In genomic region chr9:117496307-117496706, GRCh38 we compare ENCODE assay signal across 27 cellular contexts.
"Had no signal": no experiment of that assay in that cellular context is flagged by ENCODE, and none has a peak within 500 bp of the region (broad histone marks: within the 10 kb centered on the region; RNA-seq: fewer than 3 reads in every experiment).

No MANE protein-coding gene starts in this region.

- H3K4me1 Mint-ChIP-seq: nephron; neural progenitor cell; stimulated activated effector memory CD8-positive, alpha-beta T cell treated with anti-CD3 and anti-CD28 coated beads, Interleukin-12 subunit alpha, Interleukin-12 subunit beta, amount 100 ng/mL, for 72 hours had no signal

- H3K9me3 ChIP-seq: ovary, psoas muscle, right lobe of liver, sigmoid colon, stomach, thoracic aorta, thyroid gland, tibial nerve, upper lobe of left lung, vagina had no signal

- H3K4me1 ChIP-seq: neural progenitor cell, parathyroid adenoma, psoas muscle, sigmoid colon, thyroid gland, upper lobe of left lung, vagina had no signal

- H3K4me3 ChIP-seq: neural progenitor cell, ovary, psoas muscle, right lobe of liver, sigmoid colon, stomach, thoracic aorta, thyroid gland, tibial nerve, upper lobe of left lung, vagina had no signal

- ATAC-seq: psoas muscle; right cardiac atrium; right lobe of liver; stimulated activated effector memory CD8-positive, alpha-beta T cell treated with anti-CD3 and anti-CD28 coated beads, Interleukin-12 subunit alpha, Interleukin-12 subunit beta, amount 100 ng/mL, for 72 hours; stimulated activated naive B cell treated with anti-CD40 and anti-IgM and Interleukin-4, amounts not matched to agents 10 μg/mL and 1 μg/mL and 100 μg/mL, for 72 hours had no signal

- H3K27me3 ChIP-seq: neural progenitor cell, ovary, right lobe of liver, sigmoid colon, stomach, thyroid gland, tibial nerve, upper lobe of left lung, vagina had no signal

- DNase-seq: occipital lobe; ovary; posterior cingulate gyrus; psoas muscle; right cardiac atrium; right lobe of liver; sigmoid colon; small intestine; stimulated activated CD4-positive, alpha-beta T cell treated with anti-CD3 and anti-CD28 coated beads, Interleukin-15, amount 100 ng/mL, for 24 hours; stimulated activated CD4-positive, alpha-beta T cell treated with anti-CD3 and anti-CD28 coated beads, Interleukin-2, amount 100 ng/mL, for 24 hours; stimulated activated CD4-positive, alpha-beta T cell treated with anti-CD3 and anti-CD28 coated beads, Interleukin-2, amount 100 ng/mL, for 48 hours; stimulated activated CD4-positive, alpha-beta T cell treated with anti-CD3 and anti-CD28 coated beads, Interleukin-4, amount 100 ng/mL, for 24 hours; stimulated activated naive B cell treated with anti-CD40 and anti-IgM and Interleukin-4, amounts not matched to agents 10 μg/mL and 1 μg/mL and 100 μg/mL, for 72 hours; stimulated activated naive CD4-positive, alpha-beta T cell treated with Interleukin-2 at 50 U/mL for 16 hours; stomach; thyroid gland; trophoblast cell; upper lobe of left lung had no signal

- H3K9me3 Mint-ChIP-seq: neural progenitor cell had no signal

- H3K27me3 Mint-ChIP-seq: stimulated activated naive B cell treated with anti-CD40 and anti-IgM and Interleukin-4, amounts not matched to agents 10 μg/mL and 1 μg/mL and 100 μg/mL, for 72 hours; stimulated activated naive CD8-positive, alpha-beta T cell treated with anti-CD3 and anti-CD28 coated beads, Interleukin-15, Interleukin-2, amounts not matched to agents 100 ng/mL and 50 ng/mL, for 24 hours had no signal

- H3K27ac Mint-ChIP-seq: nephron; neural progenitor cell; progenitor cell of endocrine pancreas; stimulated activated effector memory CD8-positive, alpha-beta T cell treated with anti-CD3 and anti-CD28 coated beads, Interleukin-12 subunit alpha, Interleukin-12 subunit beta, amount 100 ng/mL, for 72 hours; stimulated activated naive B cell treated with anti-CD40 and anti-IgM and Interleukin-4, amounts not matched to agents 10 μg/mL and 1 μg/mL and 100 μg/mL, for 72 hours; stimulated activated naive CD8-positive, alpha-beta T cell treated with anti-CD3 and anti-CD28 coated beads, Interleukin-15, Interleukin-2, amounts not matched to agents 100 ng/mL and 50 ng/mL, for 24 hours had no signal

- H3K36me3 ChIP-seq: neural progenitor cell, ovary, right lobe of liver, sigmoid colon, stomach, thoracic aorta, thyroid gland, tibial nerve, upper lobe of left lung, vagina had no signal

- H3K4me3 Mint-ChIP-seq: nephron; neural progenitor cell; stimulated activated effector memory CD8-positive, alpha-beta T cell treated with anti-CD3 and anti-CD28 coated beads, Interleukin-12 subunit alpha, Interleukin-12 subunit beta, amount 100 ng/mL, for 72 hours; stimulated activated naive B cell treated with anti-CD40 and anti-IgM and Interleukin-4, amounts not matched to agents 10 μg/mL and 1 μg/mL and 100 μg/mL, for 72 hours; stimulated activated naive CD8-positive, alpha-beta T cell treated with anti-CD3 and anti-CD28 coated beads, Interleukin-15, Interleukin-2, amounts not matched to agents 100 ng/mL and 50 ng/mL, for 24 hours had no signal

- H2AFZ ChIP-seq: neural progenitor cell, parathyroid adenoma had no signal

- H3K9ac ChIP-seq: neural progenitor cell, parathyroid adenoma had no signal

- H3K36me3 Mint-ChIP-seq: neural progenitor cell; stimulated activated effector memory CD8-positive, alpha-beta T cell treated with anti-CD3 and anti-CD28 coated beads, Interleukin-12 subunit alpha, Interleukin-12 subunit beta, amount 100 ng/mL, for 72 hours; stimulated activated naive B cell treated with anti-CD40 and anti-IgM and Interleukin-4, amounts not matched to agents 10 μg/mL and 1 μg/mL and 100 μg/mL, for 72 hours had no signal

- H3K4me2 ChIP-seq: neural progenitor cell had no signal

- H3K79me2 ChIP-seq: parathyroid adenoma had no signal
